In genomic region chr15:78889000-78889399, GRCh38 we compare ENCODE assay signal across 30 cellular contexts.
"Had no signal": no experiment of that assay in that cellular context is flagged by ENCODE, and none has a peak within 500 bp of the region (broad histone marks: within the 10 kb centered on the region; RNA-seq: fewer than 3 reads in every experiment).

No MANE protein-coding gene starts in this region.

- H3K4me1 ChIP-seq: colonic mucosa had no signal

- H3K9me3 Mint-ChIP-seq: activated B cell treated with CpG ODN at 0.5 μM for 24 hours; activated CD8-positive, alpha-beta T cell treated with anti-CD3 and anti-CD28 coated beads for 36 hours; activated naive CD4-positive, alpha-beta T cell treated with anti-CD3 and anti-CD28 coated beads for 36 hours; activated naive CD4-positive, alpha-beta T cell treated with anti-CD3 and anti-CD28 coated beads, Interleukin-2, amount 50 U/mL, for 72 hours; activated T-cell treated with anti-CD3 and anti-CD28 coated beads, Interleukin-2, amount 50 U/mL, for 4 hours; activated T-helper 17 cell treated with anti-CD3 and anti-CD28 coated beads, Interleukin-2, amount 50 U/mL, for 72 hours; T-helper 2 cell treated with Interferon-gamma antibody and Interleukin-4, amounts not matched to agents 5 μg/mL and 100 μg/mL, for 36 hours had no signal

- H3K4me3 Mint-ChIP-seq: activated B cell treated with CpG ODN at 0.5 μM for 24 hours; activated CD8-positive, alpha-beta T cell treated with anti-CD3 and anti-CD28 coated beads for 36 hours; activated naive CD4-positive, alpha-beta T cell treated with anti-CD3 and anti-CD28 coated beads for 36 hours; activated T-cell treated with anti-CD3 and anti-CD28 coated beads, Interleukin-2, amount 50 U/mL, for 4 hours; activated T-helper 17 cell treated with anti-CD3 and anti-CD28 coated beads, Interleukin-2, amount 50 U/mL, for 72 hours; T-helper 17 cell; T-helper 2 cell treated with Interferon-gamma antibody and Interleukin-4, amounts not matched to agents 5 μg/mL and 100 μg/mL, for 36 hours had no signal

- DNase-seq: activated B cell treated with CpG ODN at 0.5 μM for 24 hours; activated CD4-positive, alpha-beta T cell treated with anti-CD3 and anti-CD28 coated beads for 48 hours; activated CD4-positive, alpha-beta T cell treated with anti-CD3 and anti-CD28 coated beads, Interleukin-2, amount 50 U/mL, for 1 hour; activated CD4-positive, alpha-beta T cell treated with anti-CD3 and anti-CD28 coated beads, Interleukin-2, amount 50 U/mL, for 48 hours; activated CD8-positive, alpha-beta memory T cell treated with anti-CD3 and anti-CD28 coated beads for 24 hours; activated CD8-positive, alpha-beta T cell treated with anti-CD3 and anti-CD28 coated beads for 36 hours; activated effector memory CD4-positive, alpha-beta T cell treated with Interleukin-2 at 50 U/mL for 16 hours; activated naive CD4-positive, alpha-beta T cell treated with anti-CD3 and anti-CD28 coated beads for 36 hours; activated T-cell treated with anti-CD3 and anti-CD28 coated beads, Interleukin-2, amount 50 U/mL, for 4 hours; adrenal gland; amygdala; aorta; body of pancreas; central memory CD4-positive, alpha-beta T cell; cerebellar nuclear complex; colonic mucosa; effector CD8-positive, alpha-beta T cell; esophagus squamous epithelium; foreskin melanocyte; heart right ventricle; T-helper 1 cell; T-helper 17 cell; T1000 had no signal

- H3K27me3 ChIP-seq: adrenal gland, body of pancreas, cardiac muscle cell, colonic mucosa, esophagus squamous epithelium, gastroesophageal sphincter, heart right ventricle had no signal

- ATAC-seq: activated CD4-positive, CD25-positive, alpha-beta regulatory T cell treated with anti-CD3 and anti-CD28 coated beads, Interleukin-2, amount 50 U/mL, for 24 hours; activated CD8-positive, alpha-beta T cell treated with anti-CD3 and anti-CD28 coated beads for 36 hours; activated naive CD4-positive, alpha-beta T cell treated with anti-CD3 and anti-CD28 coated beads, Interleukin-2, amount 50 U/mL, for 72 hours; activated T-cell treated with anti-CD3 and anti-CD28 coated beads, Interleukin-2, amount 50 U/mL, for 4 hours; activated T-helper 17 cell treated with anti-CD3 and anti-CD28 coated beads, Interleukin-2, amount 50 U/mL, for 72 hours; body of pancreas; gastroesophageal sphincter; heart right ventricle; T-helper 17 cell had no signal

- H3K27ac Mint-ChIP-seq: activated B cell treated with CpG ODN at 0.5 μM for 24 hours; activated CD8-positive, alpha-beta T cell treated with anti-CD3 and anti-CD28 coated beads for 36 hours; activated naive CD4-positive, alpha-beta T cell treated with anti-CD3 and anti-CD28 coated beads for 36 hours; activated naive CD4-positive, alpha-beta T cell treated with anti-CD3 and anti-CD28 coated beads, Interleukin-2, amount 50 U/mL, for 72 hours; activated T-helper 17 cell treated with anti-CD3 and anti-CD28 coated beads, Interleukin-2, amount 50 U/mL, for 72 hours; T-helper 17 cell; T-helper 2 cell treated with Interferon-gamma antibody and Interleukin-4, amounts not matched to agents 5 μg/mL and 100 μg/mL, for 36 hours had no signal

- H3K4me3 ChIP-seq: adrenal gland, body of pancreas, cardiac muscle cell, colonic mucosa, esophagus squamous epithelium, gastroesophageal sphincter, heart right ventricle had no signal

- H3K9me3 ChIP-seq: adrenal gland, body of pancreas, colonic mucosa, esophagus squamous epithelium, gastroesophageal sphincter, heart right ventricle had no signal

- H3K27ac ChIP-seq: adrenal gland, body of pancreas, cardiac muscle cell, colonic mucosa, epithelial cell of prostate, esophagus squamous epithelium, gastroesophageal sphincter, heart right ventricle had no signal

- H3K27me3 Mint-ChIP-seq: activated B cell treated with CpG ODN at 0.5 μM for 24 hours; activated CD8-positive, alpha-beta T cell treated with anti-CD3 and anti-CD28 coated beads for 36 hours; activated T-helper 17 cell treated with anti-CD3 and anti-CD28 coated beads, Interleukin-2, amount 50 U/mL, for 72 hours; T-helper 17 cell had no signal
